ENCODE assay signal across 12 cellular contexts in genomic region chr1:48039088-48040049, GRCh38. TPM values are rescaled to one million over a fixed set of nuclear protein-coding genes. Genes with fewer than 3 reads are reported as not detected.
DNase-seq lines count a peak whose midpoint lies in the region; ATAC-seq and TF ChIP-seq lines count a peak whose summit lies in the region.
"Had no signal": no experiment of that assay in that cellular context is flagged by ENCODE, and none has a peak within 500 bp of the region (broad histone marks: within the 10 kb centered on the region; RNA-seq: fewer than 3 reads in every experiment).

No MANE protein-coding gene starts in this region.

- no peak overlapping the region for H4K8ac ChIP-seq in neuronal stem cell (ENCODE audit: low read depth, low read length)

- peak overlapping the region; percentile 21 for H3K9ac ChIP-seq in NT2/D1 (ENCODE audit: insufficient read length, low read depth)
- H3K9ac ChIP-seq in neuronal stem cell (ENCODE audit: low read depth, low read length, poor library complexity) = no peak overlapping the region

- no peak overlapping the region for H3K14ac ChIP-seq in neuronal stem cell (ENCODE audit: low read length)

- no peak overlapping the region for H2AFZ ChIP-seq in neuronal stem cell (ENCODE audit: low read length)

- peaks cover 35% of the 10 kb centered on the region for H3K4me1 ChIP-seq in NT2/D1 (ENCODE audit: insufficient read depth, insufficient read length)
- H3K4me1 ChIP-seq in neuronal stem cell (ENCODE audit: control insufficient read depth in 2 of 2, insufficient read depth in 1 of 2, low read depth in 1 of 2, low read length in 2 of 2) = peaks cover 0 to 9% of the 10 kb centered on the region in 2 donors

- H2BK120ac ChIP-seq in neuronal stem cell (ENCODE audit: low read depth, low read length) = no peak overlapping the region

- no peak overlapping the region for H4K91ac ChIP-seq in neuronal stem cell (ENCODE audit: low read depth, low read length, poor library complexity)

- H2BK12ac ChIP-seq in neuronal stem cell (ENCODE audit: low read length) = no peak overlapping the region

- no peak overlapping the region for H3K18ac ChIP-seq in neuronal stem cell (ENCODE audit: low read length)

- peak; percentile 20 for DNase-seq in GM10266 (ENCODE audit: extremely low spot score)
- DNase-seq in NT2/D1 (ENCODE audit: low read depth, low spot score) = no peak
- peak; percentile 76 for DNase-seq in kidney tubule cell (ENCODE audit: low spot score)
- DNase-seq in NOMO-1 (lab: John Stamatoyannopoulos, UW; ENCODE audit: unreplicated experiment in 2 of 2) = no peak
- no peak for DNase-seq in stimulated activated CD4-positive, alpha-beta T cell treated with anti-CD3 and anti-CD28 coated beads, Interleukin-12 subunit alpha, Interleukin-12 subunit beta, amount 100 ng/mL, for 4 hours
- DNase-seq in neuronal stem cell (ENCODE audit: low spot score) = no peak
- DNase-seq: activated CD4-positive, alpha-beta memory T cell treated with anti-CD3 and anti-CD28 coated beads, Interleukin-2, amount 10 ng/mL, durations not matched to agents 7 days and 5 days; mesenchymal stem cell; spleen; stimulated activated naive CD4-positive, alpha-beta T cell treated with Interleukin-2 at 50 U/mL for 16 hours had no signal

- no peaks in the 10 kb centered on the region for H3K79me1 ChIP-seq in neuronal stem cell (ENCODE audit: low read depth, low read length)

- TF ChIP-seq CTCF in GM10266 (IDR thresholded peaks at IDR 0.05; ENCODE audit: control insufficient read depth, insufficient read depth, low read depth, missing control alignments) = no peak

- no peak overlapping the region for H2BK15ac ChIP-seq in neuronal stem cell (ENCODE audit: low read length)

- H3K36me3 ChIP-seq in NT2/D1 (ENCODE audit: insufficient read depth, insufficient read length, low read length) (no peaks in the 10 kb centered on the region), neuronal stem cell (replicated peaks in 1 of 2; ENCODE audit: control insufficient read depth in 2 of 2, insufficient read depth in 2 of 2, low read length in 2 of 2) (no peaks in the 10 kb centered on the region)
- H3K36me3 ChIP-seq: spleen had no signal

- H2BK5ac ChIP-seq in neuronal stem cell (ENCODE audit: low read length) = no peak overlapping the region

- H3K4ac ChIP-seq in neuronal stem cell (ENCODE audit: low read length) = no peak overlapping the region

- no CpG with 5 or more reads among the region's 12 CpGs for WGBS in neuronal stem cell (ENCODE audit: extremely low coverage in 2 of 2, insufficient read length in 2 of 2, insufficient replicate concordance in 1 of 2), 2 donors

- ATAC-seq in GM21786 (IDR thresholded peaks at IDR 0.05; ENCODE audit: unreplicated experiment) = peak; percentile 54
- no peak for ATAC-seq in HG03097 (IDR thresholded peaks at IDR 0.05; ENCODE audit: low FRiP score, unreplicated experiment)

- no peaks in the 10 kb centered on the region for H3K9me3 ChIP-seq in NT2/D1 (ENCODE audit: insufficient read depth, low read length)
- H3K9me3 ChIP-seq in neuronal stem cell (replicated peaks in 1 of 2; ENCODE audit: control insufficient read depth in 2 of 2, insufficient read depth in 1 of 2, low read depth in 1 of 2, low read length in 2 of 2) = no peaks in the 10 kb centered on the region
- H3K9me3 ChIP-seq: spleen had no signal

- H3K4me3 ChIP-seq in NT2/D1 (ENCODE audit: insufficient read length, low read depth) (no peak overlapping the region), neuronal stem cell (ENCODE audit: low read length in 2 of 2) (no peak overlapping the region)
- H3K4me3 ChIP-seq: spleen had no signal

- no peak overlapping the region for H3K4me2 ChIP-seq in neuronal stem cell (ENCODE audit: insufficient read depth, low read length, poor library complexity, severe bottlenecking)

- H3K23ac ChIP-seq in neuronal stem cell (ENCODE audit: low read depth, low read length, poor library complexity) = no peak overlapping the region

- H3K27me3 ChIP-seq in NT2/D1 (ENCODE audit: insufficient read depth, insufficient read length) (no peaks in the 10 kb centered on the region), neuronal stem cell (ENCODE audit: control insufficient read depth in 3 of 3, insufficient read depth in 3 of 3, low read depth in 1 of 3, low read length in 3 of 3) (no peaks in the 10 kb centered on the region)

- H2AK5ac ChIP-seq in neuronal stem cell (ENCODE audit: low read depth, low read length) = no peak overlapping the region

- no peak overlapping the region for H3K27ac ChIP-seq in neuronal stem cell (replicated peaks; ENCODE audit: low read length)

RNA-seq across cellular contexts. Expression of gene TRABD2B, which starts 42.2 kb away (rescaled TPM):
- polyA plus RNA-seq in neuronal stem cell (2013, experiment 1 of 2) = 0.42 TPM
- 0.66 TPM for polyA plus RNA-seq in neuronal stem cell (2013, experiment 2 of 2)

Comparison
In these comparisons a context has a peak if more than half of its experiments do, and no peak if none do; other contexts are left out.
1. DNase-seq: peak in GM10266 (single experiment) and kidney tubule cell (single experiment); none in NT2/D1 (single experiment), NOMO-1 (0 of 2), stimulated activated CD4-positive, alpha-beta T cell treated with anti-CD3 and anti-CD28 coated beads, Interleukin-12 subunit alpha, Interleukin-12 subunit beta, amount 100 ng/mL, for 4 hours (single experiment) and neuronal stem cell (single experiment).